1 cellular context compared by ENCODE assay signal in genomic region chr10:44467900-44468299, GRCh38.
TF ChIP-seq lines count a peak whose summit lies in the region.

No MANE protein-coding gene starts in this region.

TF ChIP-seq in IMR-90, 13 proteins besides CTCF, POLR2A, EP300 and RAD21:
- TF ChIP-seq NFE2L2 (IDR thresholded peaks at IDR 0.05; ENCODE audit: low read depth, low read length) (no peak), USF2 (IDR thresholded peaks at IDR 0.05; ENCODE audit: low read depth, low read length) (no peak), SMC3 (IDR thresholded peaks at IDR 0.05; ENCODE audit: low read depth, low read length) (no peak), RFX5 (IDR thresholded peaks at IDR 0.05; ENCODE audit: low read depth, low read length) (no peak), CEBPB (IDR thresholded peaks at IDR 0.05; ENCODE audit: low read depth, low read length) (no peak), RCOR1 (IDR thresholded peaks at IDR 0.05; ENCODE audit: insufficient replicate concordance, low read length) (no peak), MXI1 (IDR thresholded peaks at IDR 0.05; ENCODE audit: borderline replicate concordance, low read depth, low read length) (no peak), BHLHE40 (IDR thresholded peaks at IDR 0.05; ENCODE audit: low read depth, low read length) (no peak), FOS (IDR thresholded peaks at IDR 0.05; ENCODE audit: low read depth, low read length) (no peak), MAZ (IDR thresholded peaks at IDR 0.05; ENCODE audit: borderline replicate concordance, low read depth, low read length) (no peak), CHD1 (IDR thresholded peaks at IDR 0.05; ENCODE audit: low read depth, low read length) (no peak), MAFK (IDR thresholded peaks at IDR 0.05; ENCODE audit: low read depth, low read length) (no peak)
